18 cellular contexts compared by ENCODE assay signal in the genomic region with DNA sequence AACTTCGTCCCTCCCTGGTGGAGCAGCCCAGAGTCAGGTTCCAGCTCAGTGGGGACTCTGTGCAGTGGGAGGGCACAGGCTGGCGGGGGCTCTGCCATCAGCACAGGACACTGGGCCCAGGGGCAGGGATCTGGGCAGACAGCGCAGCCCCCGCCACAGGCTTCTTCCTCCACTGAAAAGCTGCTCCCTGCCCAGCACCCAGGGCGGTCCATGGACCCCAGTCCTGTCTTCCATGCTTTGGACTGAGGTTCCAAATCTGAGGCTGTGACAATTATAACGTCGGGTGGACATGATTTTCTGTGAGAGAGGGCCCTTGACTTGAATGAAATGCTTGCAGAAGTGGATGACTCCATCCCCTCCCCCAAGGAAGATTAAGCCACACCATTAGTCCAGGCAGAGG. TPM values are rescaled to one million over a fixed set of nuclear protein-coding genes. Genes with fewer than 3 reads are reported as not detected.
DNase-seq lines count a peak whose midpoint lies in the region; TF ChIP-seq lines count a peak whose summit lies in the region.
"Had no signal": no experiment of that assay in that cellular context is flagged by ENCODE, and none has a peak within 500 bp of the region (broad histone marks: within the 10 kb centered on the region; RNA-seq: fewer than 3 reads in every experiment).

No MANE protein-coding gene starts in this region.

- H3K36me3 ChIP-seq in neural progenitor cell = no peaks in the 10 kb centered on the region
- peaks cover 6 to 85% (median 36%) of the 10 kb centered on the region in 4 donors for H3K36me3 ChIP-seq in sigmoid colon

- H3K79me2 ChIP-seq in neural progenitor cell (ENCODE audit: low read depth) = no peaks in the 10 kb centered on the region

- H3K4me3 ChIP-seq in neural progenitor cell (no peak overlapping the region), sigmoid colon (no peak overlapping the region)
- H3K4me3 ChIP-seq: GM23248 had no signal

- H3K4me1 ChIP-seq in neural progenitor cell (no peaks in the 10 kb centered on the region), sigmoid colon (no peaks in the 10 kb centered on the region)

- peak; percentile 77 for DNase-seq in NCI-H2227 (lab: John Stamatoyannopoulos, UW; ENCODE audit: unreplicated experiment)
- peak; percentile 59 for DNase-seq in amniotic epithelial cell (ENCODE audit: low read depth)
- no peak for DNase-seq in neural progenitor cell (ENCODE audit: low spot score)
- no peak for DNase-seq in substantia nigra (lab: John Stamatoyannopoulos, UW)
- no peak for DNase-seq in activated CD4-positive, alpha-beta T cell treated with anti-CD3 and anti-CD28 coated beads for 4 hours
- no peak for DNase-seq in DMS 273 (lab: John Stamatoyannopoulos, UW; ENCODE audit: unreplicated experiment)
- no peak for DNase-seq in sigmoid colon
- DNase-seq: ACHN; BE2C; C1 segment of cervical spinal cord; CD4-positive, CD25-positive, alpha-beta regulatory T cell; CD8-positive, alpha-beta memory T cell; COR-L47; GM23248; HCEC 1CT; HFFc6; IMR-90 had no signal

- H3F3A ChIP-seq in neural progenitor cell (ENCODE audit: low read depth) = no peaks in the 10 kb centered on the region

- H3K9ac ChIP-seq in neural progenitor cell = no peak overlapping the region
- H3K9ac ChIP-seq: GM23248 had no signal

- H3K9me3 Mint-ChIP-seq in neural progenitor cell = no peaks in the 10 kb centered on the region
- H3K9me3 Mint-ChIP-seq: CD4-positive, CD25-positive, alpha-beta regulatory T cell; CD8-positive, alpha-beta memory T cell; HFFc6 had no signal

- peaks cover 2% of the 10 kb centered on the region for H3K4me1 Mint-ChIP-seq in neural progenitor cell
- H3K4me1 Mint-ChIP-seq: CD4-positive, CD25-positive, alpha-beta regulatory T cell; CD8-positive, alpha-beta memory T cell had no signal

- H3K27ac ChIP-seq in neural progenitor cell = no peak overlapping the region
- no peak overlapping the region for H3K27ac ChIP-seq in substantia nigra (ENCODE audit: low read depth, low read length, poor library complexity, severe bottlenecking)
- H3K27ac ChIP-seq in sigmoid colon = no peak overlapping the region
- H3K27ac ChIP-seq: GM23248 had no signal

- no peaks in the 10 kb centered on the region for H3K9me3 ChIP-seq in neural progenitor cell (ENCODE audit: low read depth)
- H3K9me3 ChIP-seq in sigmoid colon = no peaks in the 10 kb centered on the region
- H3K9me3 ChIP-seq: BE2C had no signal

- no peak overlapping the region for H3K4me2 ChIP-seq in neural progenitor cell

- TF ChIP-seq POLR2A in sigmoid colon (IDR thresholded peaks at IDR 0.05) = no peak

- WGBS in sigmoid colon, 2 donors = 93 to 95% methylated on average over 7 of the region's 7 CpGs

- H3K27me3 ChIP-seq in neural progenitor cell (no peaks in the 10 kb centered on the region), sigmoid colon (no peaks in the 10 kb centered on the region)
- H3K27me3 ChIP-seq: BE2C had no signal

- H3K4me3 Mint-ChIP-seq in neural progenitor cell = peak overlapping the region; percentile 41
- H3K4me3 Mint-ChIP-seq: CD4-positive, CD25-positive, alpha-beta regulatory T cell; CD8-positive, alpha-beta memory T cell; HFFc6 had no signal

- intact Hi-C loops in sigmoid colon (cut with DNase I) = no loop called here

- no peaks in the 10 kb centered on the region for H3K27me3 Mint-ChIP-seq in neural progenitor cell (ENCODE audit: insufficient read depth, low read depth)
- H3K27me3 Mint-ChIP-seq: CD4-positive, CD25-positive, alpha-beta regulatory T cell; CD8-positive, alpha-beta memory T cell had no signal

- TF ChIP-seq CTCF in neural progenitor cell (IDR thresholded peaks at IDR 0.05) (no peak), sigmoid colon (IDR thresholded peaks at IDR 0.05) (no peak)

- H3K27ac Mint-ChIP-seq in neural progenitor cell = peak overlapping the region; percentile 63
- H3K27ac Mint-ChIP-seq: HFFc6 had no signal

- H3K36me3 Mint-ChIP-seq in neural progenitor cell = peaks cover 4% of the 10 kb centered on the region

- TF ChIP-seq EP300 in sigmoid colon (IDR thresholded peaks at IDR 0.05) = no peak

- no peak overlapping the region for H2AFZ ChIP-seq in neural progenitor cell (replicated peaks)
- H2AFZ ChIP-seq: GM23248 had no signal

- H4K20me1 ChIP-seq in neural progenitor cell (ENCODE audit: low read depth) = peaks cover 3% of the 10 kb centered on the region

RNA-seq across cellular contexts. Expression of a gene that starts 21.2 kb away (rescaled TPM):
- 1.0 and 1.9 TPM in 2 replicates for total RNA-seq in neural progenitor cell (ENCODE audit: low replicate concordance)
- total RNA-seq in sigmoid colon = under 1 TPM in 1 of 4 donors, not detected in 3; 0.41 TPM
- under 1 TPM in 2 of 3 donors, not detected in 1; 0.52 to 0.60 TPM for polyA plus RNA-seq in sigmoid colon
- total RNA-seq: CD4-positive, CD25-positive, alpha-beta regulatory T cell; CD8-positive, alpha-beta memory T cell; GM23248; H4; HFFc6; IMR-90 had no signal
- polyA plus RNA-seq: CD4-positive, CD25-positive, alpha-beta regulatory T cell; CD8-positive, alpha-beta memory T cell; GM23248; IMR-90 had no signal

RNA-seq across cellular contexts. Expression of a gene that starts 28.5 kb away (rescaled TPM):
- total RNA-seq in neural progenitor cell (ENCODE audit: low replicate concordance) (not detected in 2 replicates), sigmoid colon (not detected)
- not detected for polyA plus RNA-seq in sigmoid colon
- total RNA-seq: CD4-positive, CD25-positive, alpha-beta regulatory T cell; CD8-positive, alpha-beta memory T cell; GM23248; H4; HFFc6; IMR-90 had no signal
- polyA plus RNA-seq: CD4-positive, CD25-positive, alpha-beta regulatory T cell; CD8-positive, alpha-beta memory T cell; GM23248; IMR-90 had no signal

RNA-seq across cellular contexts. Expression of a gene that starts 50.0 kb away (rescaled TPM):
- total RNA-seq in neural progenitor cell (ENCODE audit: low replicate concordance) (9.7 and 34.3 TPM in 2 replicates), sigmoid colon (10 to 100 TPM in 2 of 4 donors, 1 to 10 TPM in 2; 6.2 to 27.1 (median 9.3) TPM)
- polyA plus RNA-seq in sigmoid colon = 10 to 100 TPM; 42.1 to 62.0 (median 45.0) TPM

Comparison
In these comparisons a context has a peak if more than half of its experiments do, and no peak if none do; other contexts are left out.
1. DNase-seq: peak in NCI-H2227 (single experiment) and amniotic epithelial cell (single experiment); none in neural progenitor cell (single experiment), substantia nigra (0 of 49), activated CD4-positive, alpha-beta T cell treated with anti-CD3 and anti-CD28 coated beads for 4 hours (0 of 2), DMS 273 (single experiment) and sigmoid colon (single experiment).